Comparison of ENCODE assay signal across 8 cellular contexts in the genomic region with DNA sequence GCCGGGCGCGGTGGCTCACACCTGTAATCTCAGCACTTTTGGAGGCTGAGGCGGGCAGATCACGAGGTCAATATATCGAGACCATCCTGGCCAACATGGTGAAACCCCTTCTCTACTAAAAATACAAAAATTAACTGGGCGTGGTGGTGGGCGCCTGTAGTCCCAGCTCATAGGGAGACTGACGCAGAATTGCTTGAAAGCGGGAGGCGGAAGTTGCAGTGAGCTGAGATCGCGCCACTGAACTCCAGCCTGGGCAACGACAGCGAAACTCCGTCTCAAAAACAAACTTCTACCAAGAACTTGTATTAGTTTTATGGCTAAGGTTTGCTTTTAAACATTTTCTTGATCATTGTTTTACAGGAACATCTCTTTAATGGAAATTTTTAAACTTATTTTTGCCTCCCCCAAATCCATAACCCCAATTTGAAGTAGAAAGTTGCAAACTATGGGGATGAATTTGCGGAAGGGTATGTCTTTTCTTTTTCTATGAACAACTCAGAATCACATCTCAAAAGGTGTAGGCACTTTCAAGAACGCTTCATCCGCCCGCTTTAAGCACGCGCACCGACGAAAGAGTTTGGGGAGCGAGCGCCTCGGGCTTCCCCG. TPM values are rescaled to one million over a fixed set of nuclear protein-coding genes. Genes with fewer than 3 reads are reported as not detected.
DNase-seq lines count a peak whose midpoint lies in the region; ATAC-seq and TF ChIP-seq lines count a peak whose summit lies in the region.

No MANE protein-coding gene starts in this region.

- CTCF ChIA-PET in Calu3 (lab: Charles Lee) = no interaction called here
- CTCF ChIA-PET in Panc1 (lab: Charles Lee) = no interaction called here

- peak overlapping the region; percentile 97 for H2BK120ac ChIP-seq in trophoblast cell (ENCODE audit: insufficient read depth, low read length, poor library complexity)

- peak overlapping the region; percentile 80 for H2AK5ac ChIP-seq in trophoblast cell (ENCODE audit: low read length)

- peak overlapping the region; percentile 87 for H2BK5ac ChIP-seq in trophoblast cell (ENCODE audit: low read depth, low read length, poor library complexity)

- H4K91ac ChIP-seq in trophoblast cell (ENCODE audit: low read depth, low read length) = peak overlapping the region; percentile 98

- no peak for TF ChIP-seq CTCF in Calu3 (IDR thresholded peaks at IDR 0.05; ENCODE audit: unreplicated experiment)
- TF ChIP-seq CTCF in Panc1 (IDR thresholded peaks at IDR 0.05) = no peak

- BruUV-seq in Calu3 (replicated peaks; lab: Mats Ljungman, UMichigan) (no TSS peak), Panc1 (replicated peaks; lab: Mats Ljungman, UMichigan) (no TSS peak)

- H3K9ac ChIP-seq in trophoblast cell (ENCODE audit: low read length) = peak overlapping the region; percentile 78

- no peaks in the 10 kb centered on the region for H3K4me1 Mint-ChIP-seq in Calu3 (ENCODE audit: low read depth, unreplicated experiment)

- H3K27ac ChIP-seq in Panc1 (ENCODE audit: low read length) (peak overlapping the region; percentile 80), esophagus (ENCODE audit: low read depth in 2 of 2, low read length in 1 of 2) (peak overlapping the region; percentile 94 to 96), trophoblast cell (ENCODE audit: low read depth, low read length) (peak overlapping the region; percentile 56)

- peaks cover 5% of the 10 kb centered on the region for H3K79me2 ChIP-seq in trophoblast cell (ENCODE audit: control insufficient read depth, insufficient read depth, low read length, poor library complexity)

- 61 to 63% methylated on average over 28 of the region's 28 CpGs for WGBS in esophagus, 2 donors
- no CpG with 5 or more reads among the region's 28 CpGs for WGBS in trophoblast cell (ENCODE audit: extremely low coverage, insufficient coverage, insufficient read length)

- H3K4me2 ChIP-seq in trophoblast cell (ENCODE audit: low read length) = peak overlapping the region; percentile 79

- H3K27me3 Mint-ChIP-seq in Calu3 (ENCODE audit: unreplicated experiment) = no peaks in the 10 kb centered on the region

- no peaks in the 10 kb centered on the region for H3K9me3 Mint-ChIP-seq in Calu3 (ENCODE audit: low read depth, unreplicated experiment)

- H3K36me3 ChIP-seq in Panc1 (ENCODE audit: control insufficient read depth, insufficient read depth, low read length) = no peaks in the 10 kb centered on the region
- no peaks in the 10 kb centered on the region for H3K36me3 ChIP-seq in esophagus (ENCODE audit: control insufficient read depth in 2 of 2, insufficient read depth in 2 of 2, low read length in 1 of 2)
- no peaks in the 10 kb centered on the region for H3K36me3 ChIP-seq in trophoblast cell (ENCODE audit: control insufficient read depth in 1 of 2, insufficient read depth in 2 of 2, low read length in 2 of 2)

- intact Hi-C loops in Calu3 (cut with micrococcal nuclease; ENCODE audit: unreplicated experiment) (no loop called here), Panc1 (cut with micrococcal nuclease; ENCODE audit: unreplicated experiment) (no loop called here)

- peak overlapping the region; percentile 40 for H3K27ac Mint-ChIP-seq in Calu3 (ENCODE audit: unreplicated experiment)

- H3K4me3 ChIP-seq in Panc1 (ENCODE audit: low read depth in 2 of 2, low read length in 2 of 2) (peak overlapping the region; percentile 40 to 50), esophagus (ENCODE audit: low read depth in 1 of 2, low read length in 2 of 2) (peak overlapping the region; percentile 41 to 46), trophoblast cell (ENCODE audit: low read depth, low read length) (peak overlapping the region; percentile 58)

- H4K8ac ChIP-seq in trophoblast cell (ENCODE audit: low read depth, low read length) = peak overlapping the region; percentile 100

- no peaks in the 10 kb centered on the region for H3K27me3 ChIP-seq in Panc1 (ENCODE audit: control insufficient read depth, insufficient read depth, low read length)
- no peaks in the 10 kb centered on the region for H3K27me3 ChIP-seq in esophagus (ENCODE audit: control insufficient read depth in 1 of 2, insufficient read depth in 2 of 2, low read length in 2 of 2)
- no peaks in the 10 kb centered on the region for H3K27me3 ChIP-seq in trophoblast cell (ENCODE audit: insufficient read depth, low read length)

- H3K79me1 ChIP-seq in trophoblast cell (ENCODE audit: low read length) = peaks cover 23% of the 10 kb centered on the region

- POLR2A ChIA-PET in Panc1 (lab: Charles Lee) = interaction anchor here (1.1 kb wide), 1 partner anchor 12 kb away, joined by 7 read pairs; no protein-coding TSS in a partner anchor

- H3K4ac ChIP-seq in trophoblast cell (ENCODE audit: low read depth, low read length) = peak overlapping the region; percentile 89

- in situ Hi-C loops in Panc1 (cut with HindIII; ENCODE audit: low pct_unique_long_range_greater_than_20kb, low sequenced_read_pairs) = no loop called here

- no peak overlapping the region for H2BK12ac ChIP-seq in trophoblast cell (ENCODE audit: low read length)

- H3K36me3 Mint-ChIP-seq in Calu3 (ENCODE audit: insufficient read depth, unreplicated experiment) = peaks cover 23% of the 10 kb centered on the region

- H3K9me3 ChIP-seq in Panc1 (ENCODE audit: control insufficient read depth, insufficient read depth, low read depth, low read length) (no peaks in the 10 kb centered on the region), esophagus (ENCODE audit: control insufficient read depth in 2 of 2, insufficient read depth in 1 of 2, low read depth in 1 of 2, low read length in 1 of 2) (no peaks in the 10 kb centered on the region), trophoblast cell (ENCODE audit: insufficient read depth, low read depth, low read length) (peaks cover 3% of the 10 kb centered on the region)

- no peak for DNase-seq in Calu3
- no peak for DNase-seq in Panc1 (ENCODE audit: low read depth, low spot score)
- peak in 1 of 2 donors; percentile 10 for DNase-seq in trophoblast cell
- DNase-seq in amniotic stem cell (lab: John Stamatoyannopoulos, UW) = no peak
- no peak for DNase-seq in activated gamma-delta T cell (lab: John Stamatoyannopoulos, UW)

- peak overlapping the region; percentile 98 for H3K14ac ChIP-seq in trophoblast cell (ENCODE audit: low read length)

- peak overlapping the region; percentile 74 for H3K4me3 Mint-ChIP-seq in Calu3 (ENCODE audit: low read depth, unreplicated experiment)

- H4K12ac ChIP-seq in trophoblast cell (ENCODE audit: low read depth, low read length) = peak overlapping the region; percentile 86

- H2AFZ ChIP-seq in trophoblast cell (ENCODE audit: insufficient read depth, low read length, poor library complexity) = peak overlapping the region; percentile 76

- no peak for ATAC-seq in Panc1
- no peak for ATAC-seq in GM19452 (IDR thresholded peaks at IDR 0.05; ENCODE audit: unreplicated experiment)
- no peak for ATAC-seq in HG02981 (IDR thresholded peaks at IDR 0.05; ENCODE audit: unreplicated experiment)

- no peak overlapping the region for H3K23ac ChIP-seq in trophoblast cell (ENCODE audit: low read length)

- H3K18ac ChIP-seq in trophoblast cell (ENCODE audit: low read length) = peak overlapping the region; percentile 81

- H3K4me1 ChIP-seq in Panc1 (ENCODE audit: control insufficient read depth, insufficient read depth, low read length) = peaks cover 11% of the 10 kb centered on the region
- peaks cover 3 to 22% of the 10 kb centered on the region in 2 donors for H3K4me1 ChIP-seq in esophagus (ENCODE audit: control insufficient read depth in 2 of 2, insufficient read depth in 2 of 2, low read length in 1 of 2)
- H3K4me1 ChIP-seq in trophoblast cell (ENCODE audit: control insufficient read depth in 1 of 2, insufficient read depth in 2 of 2, low read length in 2 of 2) = peaks cover 13 to 23% of the 10 kb centered on the region in 2 experiments

RNA-seq across cellular contexts. Expression of a gene that starts 46.8 kb away (rescaled TPM):
- total RNA-seq in Calu3 (2022) (1,239 and 1,354 TPM in 2 replicates), Panc1 (2021; ENCODE audit: unreplicated experiment) (1,390 TPM)
- polyA plus RNA-seq in Panc1 (2012; ENCODE audit: insufficient read length) = 1,958 TPM
- 1,000 to 10,000 TPM; 1,139 to 1,606 TPM for polyA plus RNA-seq in esophagus
- polyA plus RNA-seq in trophoblast cell (2013) = 1,343 and 1,403 TPM in 2 replicates
